Comparison of ENCODE assay signal across 8 cellular contexts in the genomic region with DNA sequence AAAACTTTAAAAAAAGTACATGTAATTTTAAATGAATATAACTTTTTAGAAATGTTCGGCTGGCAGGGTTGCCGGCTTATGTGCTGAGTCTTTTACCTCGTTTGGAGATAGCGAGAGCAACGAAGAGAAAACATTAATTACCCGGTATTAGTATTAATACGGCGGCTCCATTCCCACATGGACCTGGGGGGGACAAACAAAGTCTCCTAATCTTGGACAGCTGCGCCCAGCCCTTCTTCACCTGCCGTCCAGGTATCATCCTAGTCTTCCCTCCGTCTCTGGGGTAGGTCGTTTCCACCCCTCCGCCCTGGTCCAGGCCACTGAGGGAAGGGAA. TPM values are rescaled to one million over a fixed set of nuclear protein-coding genes. Genes with fewer than 3 reads are reported as not detected.
DNase-seq lines count a peak whose midpoint lies in the region; ATAC-seq lines count a peak whose summit lies in the region.

No MANE protein-coding gene starts in this region.

- H3K4me1 ChIP-seq in SJCRH30: peaks cover 37% of the 10 kb centered on the region

- ATAC-seq in GM19023 (IDR thresholded peaks at IDR 0.05; ENCODE audit: unreplicated experiment): peak; percentile 12

- no peak for DNase-seq in SJCRH30
- peak; percentile 3 for DNase-seq in fibroblast of peridontal ligament (ENCODE audit: extremely low read depth)
- peak; percentile 31 for DNase-seq in pons (ENCODE audit: low spot score)
- DNase-seq in hepatic stellate cell (ENCODE audit: low spot score): no peak
- no peak for DNase-seq in NCI-H2107 (lab: John Stamatoyannopoulos, UW)
- DNase-seq in NCI-H1436 treated with DMSO at 0.1 percent for 48 hours (lab: John Stamatoyannopoulos, UW): no peak
- DNase-seq in NCI-H1694 (lab: John Stamatoyannopoulos, UW): no peak

- H3K9me3 ChIP-seq in SJCRH30 (replicated peaks): no peaks in the 10 kb centered on the region

- peak overlapping the region; percentile 96 for H3K27ac ChIP-seq in SJCRH30

- H3K4me3 ChIP-seq in SJCRH30: peak overlapping the region; percentile 75

- peaks cover 14% of the 10 kb centered on the region; the same call in 1 of the 2 replicates for H3K36me3 ChIP-seq in SJCRH30

- no peaks in the 10 kb centered on the region for H3K27me3 ChIP-seq in SJCRH30

RNA-seq across cellular contexts. Expression of gene DIS3L, which starts 0.3 kb away (rescaled TPM):
- total RNA-seq in SJCRH30 (2014; rRNA removed; shearing (Covaris generic)): 123 and 138 TPM in 2 replicates

RNA-seq across cellular contexts. Expression of gene MEGF11, which starts 39.5 kb away (rescaled TPM):
- 7.3 and 8.7 TPM in 2 replicates for total RNA-seq in SJCRH30 (2014; rRNA removed; shearing (Covaris generic))

Comparison
In these comparisons a context has a peak if more than half of its experiments do, and no peak if none do; other contexts are left out.
1. DNase-seq: peak in fibroblast of peridontal ligament (single experiment) and pons (single experiment); none in SJCRH30 (0 of 2), hepatic stellate cell (single experiment), NCI-H2107 (single experiment), NCI-H1436 treated with DMSO at 0.1 percent for 48 hours (single experiment) and NCI-H1694 (single experiment).